Comparison of ENCODE assay signal across 17 cellular contexts in the genomic region with DNA sequence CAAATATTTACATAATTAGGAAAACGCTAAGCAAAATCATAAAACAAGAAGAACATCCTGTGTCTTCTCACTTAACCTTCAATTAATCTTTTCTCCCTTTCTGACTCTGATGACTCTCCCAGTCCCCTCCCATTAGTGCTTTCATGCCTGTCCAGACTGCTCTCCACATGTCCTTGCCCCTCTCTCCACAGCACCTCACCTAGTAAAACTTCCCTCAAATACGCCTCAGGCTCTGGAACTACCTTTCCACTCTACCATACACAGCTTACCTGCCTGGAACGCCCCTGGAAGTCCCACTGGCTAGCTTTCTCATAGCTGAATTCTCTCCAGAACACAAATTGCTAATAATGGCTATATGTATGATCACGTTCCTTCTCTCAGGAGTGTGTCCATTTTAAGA. TPM values are rescaled to one million over a fixed set of nuclear protein-coding genes. Genes with fewer than 3 reads are reported as not detected.
A peak's percentile ranks its signal among the peaks of the same experiment; 100 is the strongest.
DNase-seq lines count a peak whose midpoint lies in the region; TF ChIP-seq lines count a peak whose summit lies in the region.
"Had no signal": no experiment of that assay in that cellular context is flagged by ENCODE, and none has a peak within 500 bp of the region (broad histone marks: within the 10 kb centered on the region; RNA-seq: fewer than 3 reads in every experiment).

No MANE protein-coding gene starts in this region.

- no peaks in the 10 kb centered on the region for H3K36me3 Mint-ChIP-seq in MCF 10A (ENCODE audit: insufficient read depth, unreplicated experiment)
- H3K36me3 Mint-ChIP-seq: CD4-positive, CD25-positive, alpha-beta regulatory T cell had no signal

- no peaks in the 10 kb centered on the region for H3K9me3 ChIP-seq in mammary epithelial cell (replicated peaks; ENCODE audit: insufficient read depth, low read length)
- H3K9me3 ChIP-seq in vagina: no peaks in the 10 kb centered on the region
- H3K9me3 ChIP-seq in MG63: no peaks in the 10 kb centered on the region
- H3K9me3 ChIP-seq: BLaER1 had no signal

- BruUV-seq in mammary epithelial cell (replicated peaks; lab: Mats Ljungman, UMichigan) (no TSS peak), MCF 10A (replicated peaks; lab: Mats Ljungman, UMichigan) (no TSS peak)

- intact Hi-C loops in mammary epithelial cell (cut with micrococcal nuclease) (no loop called here), MCF 10A (cut with micrococcal nuclease) (no loop called here), vagina (cut with DNase I) (no loop called here)

- H3K4me3 Mint-ChIP-seq in MCF 10A (ENCODE audit: unreplicated experiment): no peak overlapping the region
- H3K4me3 Mint-ChIP-seq: GM23338 had no signal

- H3K4me1 Mint-ChIP-seq in MCF 10A (ENCODE audit: insufficient read depth, unreplicated experiment): no peaks in the 10 kb centered on the region
- H3K4me1 Mint-ChIP-seq: CD4-positive, CD25-positive, alpha-beta regulatory T cell; GM23338 had no signal

- DNase-seq in mammary epithelial cell: peak; percentile 47
- DNase-seq in MCF 10A (ENCODE audit: unreplicated experiment): no peak
- peak; percentile 64 for DNase-seq in epithelial cell of esophagus (ENCODE audit: low read depth)
- peak; percentile 55 for DNase-seq in islet precursor cell
- no peak for DNase-seq in vagina (ENCODE audit: extremely low spot score in 2 of 2)
- DNase-seq in MG63: no peak
- no peak for DNase-seq in CD1c-positive myeloid dendritic cell (ENCODE audit: extremely low spot score)
- DNase-seq in DMS 273 (lab: John Stamatoyannopoulos, UW; ENCODE audit: unreplicated experiment): no peak
- DNase-seq: 8988T; AML-193; CD4-positive, CD25-positive, alpha-beta regulatory T cell; DMS 273 treated with DMSO at 0.1 percent for 48 hours; H7 had no signal

- CTCF ChIA-PET in mammary epithelial cell (lab: Charles Lee; ENCODE audit: low non-redundant PET): interaction anchor here (0.6 kb wide), 1 partner anchor 17 kb away, joined by 3 read pairs; no protein-coding TSS in a partner anchor
- CTCF ChIA-PET in MCF 10A (lab: Yijun Ruan, JAX): no interaction called here

- in situ Hi-C loops in mammary epithelial cell (cut with MboI; ENCODE audit: low sequenced_read_pairs in 2 of 2): no loop called here

- peaks cover 36% of the 10 kb centered on the region for H3K27me3 Mint-ChIP-seq in MCF 10A (ENCODE audit: insufficient read depth, unreplicated experiment)
- H3K27me3 Mint-ChIP-seq: CD4-positive, CD25-positive, alpha-beta regulatory T cell had no signal

- H3K36me3 ChIP-seq in mammary epithelial cell (ENCODE audit: insufficient read depth, low read length) (no peaks in the 10 kb centered on the region), vagina (no peaks in the 10 kb centered on the region), MG63 (no peaks in the 10 kb centered on the region)
- H3K36me3 ChIP-seq: BLaER1 had no signal

- no peak overlapping the region for H3K9ac ChIP-seq in mammary epithelial cell (ENCODE audit: insufficient read depth, low read length)
- H3K9ac ChIP-seq: BLaER1 had no signal

- H3K9me3 Mint-ChIP-seq in MCF 10A (ENCODE audit: unreplicated experiment): no peaks in the 10 kb centered on the region
- H3K9me3 Mint-ChIP-seq: GM23338 had no signal

- no peak overlapping the region for H3K4me3 ChIP-seq in mammary epithelial cell (replicated peaks in 1 of 3; ENCODE audit: insufficient read depth in 1 of 3, low read depth in 2 of 3, low read length in 3 of 3)
- no peak overlapping the region for H3K4me3 ChIP-seq in epithelial cell of esophagus (ENCODE audit: low read length)
- no peak overlapping the region for H3K4me3 ChIP-seq in vagina
- H3K4me3 ChIP-seq in MG63: no peak overlapping the region
- H3K4me3 ChIP-seq: BLaER1, GM12878, GM23338 had no signal

- H2AFZ ChIP-seq in mammary epithelial cell (ENCODE audit: low read depth, low read length): no peak overlapping the region
- H2AFZ ChIP-seq: GM23338 had no signal

- no peak for TF ChIP-seq CTCF in mammary epithelial cell (conservative IDR thresholded peaks at IDR 0.05 in 1 of 2, IDR thresholded peaks at IDR 0.05 in 1 of 2; ENCODE audit: extremely low read depth in 1 of 2, insufficient read depth in 1 of 2, low read depth in 1 of 2, low read length in 2 of 2)
- no peak for TF ChIP-seq CTCF in MCF 10A (IDR thresholded peaks at IDR 0.05; ENCODE audit: unreplicated experiment)
- TF ChIP-seq CTCF in epithelial cell of esophagus (IDR thresholded peaks at IDR 0.05; ENCODE audit: insufficient read depth, low read depth, low read length, missing control alignments): no peak
- TF ChIP-seq CTCF in vagina (IDR thresholded peaks at IDR 0.05): no peak

- no peak for TF ChIP-seq POLR2A in vagina (IDR thresholded peaks at IDR 0.05)

- H3K27ac Mint-ChIP-seq in MCF 10A (ENCODE audit: low read depth, unreplicated experiment): no peak overlapping the region
- H3K27ac Mint-ChIP-seq: CD4-positive, CD25-positive, alpha-beta regulatory T cell; GM23338 had no signal

- POLR2A ChIA-PET in MCF 10A (lab: Yijun Ruan, JAX): no interaction called here

- H3K4me1 ChIP-seq in mammary epithelial cell (ENCODE audit: insufficient read depth, low read length) (peaks cover 6% of the 10 kb centered on the region), vagina (no peaks in the 10 kb centered on the region)
- H3K4me1 ChIP-seq: BLaER1 had no signal

- 18% methylated on average over 4 of the region's 4 CpGs for WGBS in mammary epithelial cell (ENCODE audit: low coverage, missing lambda C conversion rate)

- H3K79me2 ChIP-seq in mammary epithelial cell (ENCODE audit: insufficient read depth, low read length): no peaks in the 10 kb centered on the region

- H3K27ac ChIP-seq in mammary epithelial cell (ENCODE audit: insufficient read depth, low read depth, low read length) (no peak overlapping the region), vagina (no peak overlapping the region)
- H3K27ac ChIP-seq: BLaER1 had no signal

- H4K20me1 ChIP-seq in mammary epithelial cell (ENCODE audit: insufficient read depth, low read length): no peaks in the 10 kb centered on the region
- H4K20me1 ChIP-seq: BLaER1 had no signal

- no peak overlapping the region for H3K4me2 ChIP-seq in mammary epithelial cell (ENCODE audit: insufficient read depth, low read depth, low read length)
- H3K4me2 ChIP-seq: BLaER1, GM23338 had no signal

- H3K27me3 ChIP-seq in mammary epithelial cell (ENCODE audit: insufficient read depth, low read length) (no peaks in the 10 kb centered on the region), vagina (no peaks in the 10 kb centered on the region), MG63 (no peaks in the 10 kb centered on the region)
- H3K27me3 ChIP-seq: BLaER1 had no signal

- dilution Hi-C loops in mammary epithelial cell (cut with HindIII; ENCODE audit: low sequenced_read_pairs): no loop called here

RNA-seq across cellular contexts. Expression of a gene that starts 44.7 kb away (rescaled TPM):
- total RNA-seq in mammary epithelial cell (not detected), MCF 10A (2022) (not detected in 2 replicates), vagina (not detected)
- polyA plus RNA-seq in mammary epithelial cell: 0.01 TPM
- polyA minus RNA-seq in mammary epithelial cell: not detected
- total RNA-seq in MG63 (2014; rRNA removed; shearing (Covaris generic); ENCODE audit: low replicate concordance): not detected in 2 replicates
- total RNA-seq: CD4-positive, CD25-positive, alpha-beta regulatory T cell; Daoy; GM12878; H7 had no signal
- polyA plus RNA-seq: CD4-positive, CD25-positive, alpha-beta regulatory T cell; GM12878 had no signal

Comparison
In these comparisons a context has a peak if more than half of its experiments do, and no peak if none do; other contexts are left out.
1. DNase-seq: peak in mammary epithelial cell (single experiment), epithelial cell of esophagus (single experiment) and islet precursor cell (single experiment); none in MCF 10A (single experiment), vagina (0 of 2), MG63 (single experiment), CD1c-positive myeloid dendritic cell (single experiment) and DMS 273 (single experiment).